In the genomic region with DNA sequence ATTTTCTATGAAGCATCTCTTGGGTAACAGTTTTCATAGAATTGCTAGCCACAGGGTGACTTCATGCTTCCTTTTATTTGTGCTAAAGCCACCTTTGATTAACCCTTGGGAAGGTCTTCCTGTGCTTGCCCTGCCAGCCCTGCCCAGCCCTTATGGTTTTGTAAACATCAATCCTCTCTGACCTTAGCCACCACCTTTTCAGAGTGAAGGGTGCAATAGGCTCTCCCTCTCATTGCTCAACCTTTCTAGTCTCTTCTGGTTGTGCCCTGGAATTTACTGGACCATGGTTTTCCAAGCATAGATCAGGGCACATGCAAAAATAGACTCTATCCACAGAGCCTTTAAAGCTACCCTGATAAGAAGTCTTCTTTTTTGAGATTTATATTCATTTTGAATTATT, we compare ENCODE assay signal across 23 cellular contexts.
A peak's percentile ranks its signal among the peaks of the same experiment; 100 is the strongest.
DNase-seq lines count a peak whose midpoint lies in the region; ATAC-seq, FAIRE-seq and TF ChIP-seq lines count a peak whose summit lies in the region.
"Had no signal": no experiment of that assay in that cellular context is flagged by ENCODE, and none has a peak within 500 bp of the region (broad histone marks: within the 10 kb centered on the region; RNA-seq: fewer than 3 reads in every experiment).

No MANE protein-coding gene starts in this region.

- H4K20me1 ChIP-seq in endothelial cell of umbilical vein (replicated peaks; ENCODE audit: control insufficient read depth, extremely low read depth, insufficient read depth, low read length): no peaks in the 10 kb centered on the region

- H3K4ac ChIP-seq in trophoblast cell (ENCODE audit: low read depth, low read length): no peak overlapping the region

- TF ChIP-seq EP300 in sigmoid colon (IDR thresholded peaks at IDR 0.05): no peak

- H3K23ac ChIP-seq in trophoblast cell (ENCODE audit: low read length): no peak overlapping the region

- TF ChIP-seq CTCF in endothelial cell of umbilical vein (IDR thresholded peaks at IDR 0.05; ENCODE audit: extremely low read depth in 1 of 2, insufficient read depth in 1 of 2, low read depth in 1 of 2, low read length in 2 of 2) (no peak), sigmoid colon (IDR thresholded peaks at IDR 0.05) (no peak)

- no peak overlapping the region for H3K27ac Mint-ChIP-seq in activated naive CD8-positive, alpha-beta T cell treated with anti-CD3 and anti-CD28 coated beads, Interleukin-2, amount 10 ng/mL, durations not matched to agents 7 days and 5 days
- no peak overlapping the region for H3K27ac Mint-ChIP-seq in activated naive CD8-positive, alpha-beta T cell treated with anti-CD3 and anti-CD28 coated beads for 36 hours
- H3K27ac Mint-ChIP-seq: CD4-positive, alpha-beta T cell had no signal

- peaks cover 8% of the 10 kb centered on the region for H3K79me1 ChIP-seq in trophoblast cell (ENCODE audit: low read length)

- no peak overlapping the region for H3K27ac ChIP-seq in endothelial cell of umbilical vein (ENCODE audit: insufficient read depth, low read depth, low read length)
- H3K27ac ChIP-seq in trophoblast cell (ENCODE audit: low read depth, low read length): no peak overlapping the region
- no peak overlapping the region for H3K27ac ChIP-seq in sigmoid colon
- H3K27ac ChIP-seq: 22Rv1, A549, C4-2B, GM23248, HL-60 had no signal

- TF ChIP-seq POLR2A in endothelial cell of umbilical vein (IDR thresholded peaks at IDR 0.05; ENCODE audit: low read depth, low read length) (no peak), sigmoid colon (IDR thresholded peaks at IDR 0.05) (no peak)

- H2AFZ ChIP-seq in endothelial cell of umbilical vein (ENCODE audit: low read depth, low read length) (no peak overlapping the region), trophoblast cell (ENCODE audit: insufficient read depth, low read length, poor library complexity) (no peak overlapping the region)
- H2AFZ ChIP-seq: GM23248 had no signal

- peaks cover 27% of the 10 kb centered on the region for H3K4me1 ChIP-seq in endothelial cell of umbilical vein (ENCODE audit: control insufficient read depth, extremely low read depth, insufficient read depth, low read length)
- H3K4me1 ChIP-seq in trophoblast cell (ENCODE audit: control insufficient read depth in 1 of 2, insufficient read depth in 2 of 2, low read length in 2 of 2): peaks cover 10 to 12% of the 10 kb centered on the region in 2 experiments
- no peaks in the 10 kb centered on the region for H3K4me1 ChIP-seq in sigmoid colon
- H3K4me1 ChIP-seq: A549 had no signal

- H3K9me3 ChIP-seq in endothelial cell of umbilical vein (replicated peaks; ENCODE audit: control insufficient read depth, insufficient read depth, low read length) (no peaks in the 10 kb centered on the region), trophoblast cell (ENCODE audit: insufficient read depth, low read depth, low read length) (no peaks in the 10 kb centered on the region), sigmoid colon (no peaks in the 10 kb centered on the region)
- H3K9me3 ChIP-seq: A549 had no signal

- peaks cover 32% of the 10 kb centered on the region for H3K27me3 Mint-ChIP-seq in activated naive CD8-positive, alpha-beta T cell treated with anti-CD3 and anti-CD28 coated beads, Interleukin-2, amount 10 ng/mL, durations not matched to agents 7 days and 5 days
- peaks cover 18% of the 10 kb centered on the region for H3K27me3 Mint-ChIP-seq in activated naive CD8-positive, alpha-beta T cell treated with anti-CD3 and anti-CD28 coated beads for 36 hours

- dilution Hi-C loops in endothelial cell of umbilical vein (cut with MboI; ENCODE audit: extremely low pct_ligation_motif_present, low sequenced_read_pairs): no loop called here

- H3K9me3 Mint-ChIP-seq in activated naive CD8-positive, alpha-beta T cell treated with anti-CD3 and anti-CD28 coated beads, Interleukin-2, amount 10 ng/mL, durations not matched to agents 7 days and 5 days: no peaks in the 10 kb centered on the region
- no peaks in the 10 kb centered on the region for H3K9me3 Mint-ChIP-seq in activated naive CD8-positive, alpha-beta T cell treated with anti-CD3 and anti-CD28 coated beads for 36 hours
- H3K9me3 Mint-ChIP-seq: CD4-positive, alpha-beta T cell had no signal

- H3K4me3 Mint-ChIP-seq in activated naive CD8-positive, alpha-beta T cell treated with anti-CD3 and anti-CD28 coated beads, Interleukin-2, amount 10 ng/mL, durations not matched to agents 7 days and 5 days: peak overlapping the region; percentile 10
- H3K4me3 Mint-ChIP-seq in activated naive CD8-positive, alpha-beta T cell treated with anti-CD3 and anti-CD28 coated beads for 36 hours: no peak overlapping the region
- H3K4me3 Mint-ChIP-seq: CD4-positive, alpha-beta T cell had no signal

- CTCF ChIA-PET in endothelial cell of umbilical vein (lab: Charles Lee): no interaction called here

- no peak overlapping the region for H4K12ac ChIP-seq in trophoblast cell (ENCODE audit: low read depth, low read length)

- intact Hi-C loops in endothelial cell of umbilical vein (cut with micrococcal nuclease): no loop called here
- intact Hi-C loops in sigmoid colon (cut with DNase I): no loop called here

- no peak overlapping the region for H3K18ac ChIP-seq in trophoblast cell (ENCODE audit: low read length)

- no peak for ATAC-seq in activated naive CD8-positive, alpha-beta T cell treated with anti-CD3 and anti-CD28 coated beads, Interleukin-2, amount 10 ng/mL, durations not matched to agents 7 days and 5 days (ENCODE audit: low read depth)
- ATAC-seq: A549, K562 had no signal

- H3K27me3 ChIP-seq in endothelial cell of umbilical vein (ENCODE audit: control insufficient read depth in 2 of 2, insufficient read depth in 2 of 2, low read length in 2 of 2): no peaks in the 10 kb centered on the region
- no peaks in the 10 kb centered on the region for H3K27me3 ChIP-seq in trophoblast cell (ENCODE audit: insufficient read depth, low read length)
- no peaks in the 10 kb centered on the region for H3K27me3 ChIP-seq in sigmoid colon

- no peak overlapping the region for H3K14ac ChIP-seq in trophoblast cell (ENCODE audit: low read length)

- FAIRE-seq in endothelial cell of umbilical vein (lab: Jason Lieb, UNC): peak; percentile 31
- FAIRE-seq: A549, GM12892, GM18507, H54, K562 had no signal

- H3K9ac ChIP-seq in endothelial cell of umbilical vein (replicated peaks; ENCODE audit: extremely low read depth, insufficient read depth, low read length): no peak overlapping the region
- no peak overlapping the region for H3K9ac ChIP-seq in trophoblast cell (ENCODE audit: low read length)
- H3K9ac ChIP-seq: GM23248 had no signal

- H3K36me3 ChIP-seq in endothelial cell of umbilical vein (ENCODE audit: control insufficient read depth in 2 of 2, extremely low read depth in 1 of 2, insufficient read depth in 2 of 2, low read length in 2 of 2): no peaks in the 10 kb centered on the region
- no peaks in the 10 kb centered on the region for H3K36me3 ChIP-seq in trophoblast cell (ENCODE audit: control insufficient read depth in 1 of 2, insufficient read depth in 2 of 2, low read length in 2 of 2)
- H3K36me3 ChIP-seq in sigmoid colon: no peaks in the 10 kb centered on the region

- H3K4me3 ChIP-seq in endothelial cell of umbilical vein (replicated peaks in 1 of 3; ENCODE audit: insufficient read depth in 1 of 3, low read depth in 1 of 3, low read length in 3 of 3) (no peak overlapping the region), trophoblast cell (ENCODE audit: low read depth, low read length) (no peak overlapping the region), sigmoid colon (no peak overlapping the region)
- H3K4me3 ChIP-seq: A549, GM23248, K562 had no signal

- H2BK120ac ChIP-seq in trophoblast cell (ENCODE audit: insufficient read depth, low read length, poor library complexity): no peak overlapping the region

- H2BK12ac ChIP-seq in trophoblast cell (ENCODE audit: low read length): peak overlapping the region; percentile 37

- H3K79me2 ChIP-seq in endothelial cell of umbilical vein (ENCODE audit: control insufficient read depth, insufficient read depth, low read length) (no peaks in the 10 kb centered on the region), trophoblast cell (ENCODE audit: control insufficient read depth, insufficient read depth, low read length, poor library complexity) (no peaks in the 10 kb centered on the region)

- no peak for DNase-seq in activated naive CD8-positive, alpha-beta T cell treated with anti-CD3 and anti-CD28 coated beads, Interleukin-2, amount 10 ng/mL, durations not matched to agents 7 days and 5 days
- DNase-seq in activated naive CD8-positive, alpha-beta T cell treated with anti-CD3 and anti-CD28 coated beads for 36 hours: no peak
- DNase-seq in endothelial cell of umbilical vein (ENCODE audit: low read depth, low spot score) (peak; percentile 29), trophoblast cell (no peak), NCI-H526 (lab: John Stamatoyannopoulos, UW) (no peak), sigmoid colon (no peak), D341Med (ENCODE audit: low spot score) (no peak)
- DNase-seq: AML-193; CD4-positive, alpha-beta T cell; DMS53; DND-41; EL; GM23248; HCEC 1CT; IMR-90 had no signal

- H4K8ac ChIP-seq in trophoblast cell (ENCODE audit: low read depth, low read length): no peak overlapping the region

- BruUV-seq in endothelial cell of umbilical vein (replicated peaks; lab: Mats Ljungman, UMichigan): no TSS peak

- no peaks in the 10 kb centered on the region for H3K9me1 ChIP-seq in endothelial cell of umbilical vein (replicated peaks; ENCODE audit: control insufficient read depth, extremely low read depth, insufficient read depth, low read length)

- H3K4me1 Mint-ChIP-seq in activated naive CD8-positive, alpha-beta T cell treated with anti-CD3 and anti-CD28 coated beads, Interleukin-2, amount 10 ng/mL, durations not matched to agents 7 days and 5 days: peaks cover 12% of the 10 kb centered on the region
- H3K4me1 Mint-ChIP-seq in activated naive CD8-positive, alpha-beta T cell treated with anti-CD3 and anti-CD28 coated beads for 36 hours: no peaks in the 10 kb centered on the region

- no peak overlapping the region for H3K4me2 ChIP-seq in endothelial cell of umbilical vein (ENCODE audit: insufficient read depth, low read length)
- no peak overlapping the region for H3K4me2 ChIP-seq in trophoblast cell (ENCODE audit: low read length)
- H3K4me2 ChIP-seq: A549 had no signal

- POLR2A ChIA-PET in activated naive CD8-positive, alpha-beta T cell treated with anti-CD3 and anti-CD28 coated beads, Interleukin-2, amount 10 ng/mL, durations not matched to agents 7 days and 5 days (lab: Charles Lee): no interaction called here
- POLR2A ChIA-PET in endothelial cell of umbilical vein (lab: Charles Lee): no interaction called here

- H2BK5ac ChIP-seq in trophoblast cell (ENCODE audit: low read depth, low read length, poor library complexity): no peak overlapping the region

- H4K91ac ChIP-seq in trophoblast cell (ENCODE audit: low read depth, low read length): no peak overlapping the region

- no peaks in the 10 kb centered on the region for H3K36me3 Mint-ChIP-seq in activated naive CD8-positive, alpha-beta T cell treated with anti-CD3 and anti-CD28 coated beads, Interleukin-2, amount 10 ng/mL, durations not matched to agents 7 days and 5 days
- no peaks in the 10 kb centered on the region for H3K36me3 Mint-ChIP-seq in activated naive CD8-positive, alpha-beta T cell treated with anti-CD3 and anti-CD28 coated beads for 36 hours

- H2AK5ac ChIP-seq in trophoblast cell (ENCODE audit: low read length): no peak overlapping the region

TF ChIP-seq in endothelial cell of umbilical vein, 7 proteins besides CTCF, POLR2A, EP300 and RAD21 (continues in another document):
- TF ChIP-seq POLR2AphosphoS5 (IDR thresholded peaks at IDR 0.05; ENCODE audit: insufficient read depth, low read depth, low read length): no peak
